10 cellular contexts compared by ENCODE assay signal in the genomic region with DNA sequence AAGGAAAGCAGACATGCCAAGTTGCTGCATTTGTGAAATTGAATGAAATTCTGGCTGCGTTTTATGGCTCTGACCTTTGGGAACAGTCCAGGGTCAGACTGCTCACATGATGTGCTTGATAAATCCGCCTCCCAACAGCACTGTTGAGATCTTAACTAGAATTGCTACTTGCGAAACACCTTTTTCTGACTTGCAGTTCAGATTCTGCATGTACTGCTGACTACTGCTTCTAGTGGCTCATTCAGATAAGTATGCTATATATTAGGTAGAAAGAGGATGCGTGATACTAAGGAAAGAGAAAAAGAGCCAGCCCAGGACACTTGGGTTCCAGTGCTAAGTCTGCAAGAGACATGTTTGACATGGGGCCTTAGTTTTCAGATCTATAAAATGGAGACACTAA.
DNase-seq lines count a peak whose midpoint lies in the region; ATAC-seq, FAIRE-seq and TF ChIP-seq lines count a peak whose summit lies in the region.
"Had no signal": no experiment of that assay in that cellular context is flagged by ENCODE, and none has a peak within 500 bp of the region (broad histone marks: within the 10 kb centered on the region; RNA-seq: fewer than 3 reads in every experiment).

No MANE protein-coding gene starts in this region.

- H3K4me2 ChIP-seq in astrocyte (ENCODE audit: low read length) = no peak overlapping the region

- H3K79me2 ChIP-seq in astrocyte (ENCODE audit: insufficient read depth, low read length) = peaks cover 90% of the 10 kb centered on the region

- H4K20me1 ChIP-seq in astrocyte (ENCODE audit: insufficient read depth, low read length) = peaks cover 31% of the 10 kb centered on the region

- H3K9me3 ChIP-seq in astrocyte (ENCODE audit: insufficient read depth, low read depth, low read length) (no peaks in the 10 kb centered on the region), kidney (ENCODE audit: control insufficient read depth in 1 of 2, low read length in 2 of 2) (no peaks in the 10 kb centered on the region), subcutaneous abdominal adipose tissue (ENCODE audit: control insufficient read depth in 5 of 5, low read length in 5 of 5) (no peaks in the 10 kb centered on the region)

- TF ChIP-seq CTCF in astrocyte (IDR thresholded peaks at IDR 0.05; ENCODE audit: insufficient read depth, low read depth, low read length) (peak; percentile 7), kidney (IDR thresholded peaks at IDR 0.05; ENCODE audit: borderline replicate concordance, extremely low read depth, insufficient read depth) (no peak)

- no peak for ATAC-seq in activated CD4-positive, alpha-beta T cell treated with anti-CD3 and anti-CD28 coated beads for 36 hours
- no peak for ATAC-seq in GM18517 (IDR thresholded peaks at IDR 0.05; ENCODE audit: unreplicated experiment)

- H3K4me1 ChIP-seq in astrocyte (ENCODE audit: insufficient read depth, low read length) (peaks cover 44% of the 10 kb centered on the region), kidney (ENCODE audit: control insufficient read depth in 1 of 2, insufficient read depth in 1 of 2, low read depth in 1 of 2, low read length in 2 of 2) (peaks cover 5 to 20% of the 10 kb centered on the region in 2 donors), subcutaneous abdominal adipose tissue (ENCODE audit: control insufficient read depth in 5 of 5, insufficient read depth in 5 of 5, low read length in 5 of 5) (peaks cover 8 to 32% (median 19%) of the 10 kb centered on the region in 5 donors)

- CTCF ChIA-PET in activated CD4-positive, alpha-beta T cell treated with anti-CD3 and anti-CD28 coated beads for 36 hours (lab: Charles Lee) = interaction anchor here (0.8 to 4.7 kb wide), 9 partner anchors 12 to 544 kb away, joined by 3 to 58 read pairs (median 5); no protein-coding TSS in a partner anchor

- no peaks in the 10 kb centered on the region for H3K36me3 ChIP-seq in astrocyte (ENCODE audit: insufficient read depth, low read length)
- no peaks in the 10 kb centered on the region for H3K36me3 ChIP-seq in kidney (ENCODE audit: control insufficient read depth in 1 of 2, insufficient read depth in 2 of 2, low read length in 2 of 2)
- H3K36me3 ChIP-seq in subcutaneous abdominal adipose tissue (ENCODE audit: control insufficient read depth in 5 of 5, insufficient read depth in 5 of 5, low read length in 5 of 5) = no peaks in the 10 kb centered on the region
- H3K36me3 ChIP-seq: WERI-Rb-1 had no signal

- H3K27me3 Mint-ChIP-seq in activated CD4-positive, alpha-beta T cell treated with anti-CD3 and anti-CD28 coated beads for 36 hours = no peaks in the 10 kb centered on the region
- no peaks in the 10 kb centered on the region for H3K27me3 Mint-ChIP-seq in astrocyte (ENCODE audit: low read depth, unreplicated experiment)

- peak overlapping the region; percentile 49 for H3K27ac Mint-ChIP-seq in activated CD4-positive, alpha-beta T cell treated with anti-CD3 and anti-CD28 coated beads for 36 hours
- H3K27ac Mint-ChIP-seq in astrocyte (ENCODE audit: unreplicated experiment) = peak overlapping the region; percentile 48

- DNase-seq in activated CD4-positive, alpha-beta T cell treated with anti-CD3 and anti-CD28 coated beads for 36 hours = no peak
- DNase-seq in activated CD4-positive, alpha-beta T cell treated with anti-CD3 and anti-CD28 coated beads, Interleukin-2, amount 50 U/mL, for 48 hours = no peak
- no peak for DNase-seq in astrocyte (ENCODE audit: low read depth)
- no peak for DNase-seq in kidney
- no peak for DNase-seq in central memory CD4-positive, alpha-beta T cell
- DNase-seq in SW 1271 (lab: John Stamatoyannopoulos, UW) = no peak
- DNase-seq: anterior cingulate cortex, WERI-Rb-1 had no signal

- intact Hi-C loops in activated CD4-positive, alpha-beta T cell treated with anti-CD3 and anti-CD28 coated beads for 36 hours (cut with DNase I, micrococcal nuclease) = loop anchor here in 1 of 2 experiments (5.0 to 10.0 kb wide), 2 partner anchors 219 to 296 kb away; no protein-coding TSS in a partner anchor
- intact Hi-C loops in kidney (cut with DNase I) = no loop called here

- H3K9ac ChIP-seq in astrocyte (ENCODE audit: low read length) (no peak overlapping the region), kidney (ENCODE audit: low read length in 2 of 2) (peak overlapping the region in 1 of 2 donors; percentile 47), subcutaneous abdominal adipose tissue (ENCODE audit: low read length in 5 of 5) (no peak overlapping the region)

- H3K27me3 ChIP-seq in astrocyte (ENCODE audit: insufficient read depth, low read length) = no peaks in the 10 kb centered on the region
- no peaks in the 10 kb centered on the region for H3K27me3 ChIP-seq in subcutaneous abdominal adipose tissue (ENCODE audit: control insufficient read depth in 5 of 5, insufficient read depth in 4 of 5, low read length in 5 of 5)

- H3K9me3 Mint-ChIP-seq in activated CD4-positive, alpha-beta T cell treated with anti-CD3 and anti-CD28 coated beads for 36 hours (ENCODE audit: low read depth) = no peaks in the 10 kb centered on the region
- no peaks in the 10 kb centered on the region for H3K9me3 Mint-ChIP-seq in astrocyte (ENCODE audit: unreplicated experiment)

- POLR2A ChIA-PET in activated CD4-positive, alpha-beta T cell treated with anti-CD3 and anti-CD28 coated beads for 36 hours (lab: Charles Lee) = interaction anchor here (1.5 to 2.4 kb wide), 2 partner anchors 15 to 56 kb away, joined by 11 to 23 read pairs; no protein-coding TSS in a partner anchor

- peaks cover 11% of the 10 kb centered on the region for H3K36me3 Mint-ChIP-seq in activated CD4-positive, alpha-beta T cell treated with anti-CD3 and anti-CD28 coated beads for 36 hours (ENCODE audit: low read depth)
- peaks cover 13% of the 10 kb centered on the region for H3K36me3 Mint-ChIP-seq in astrocyte (ENCODE audit: low read depth, unreplicated experiment)

- H3K4me3 ChIP-seq in astrocyte (ENCODE audit: insufficient read depth, low read depth, low read length) (no peak overlapping the region), kidney (ENCODE audit: low read length in 2 of 2) (no peak overlapping the region), subcutaneous abdominal adipose tissue (ENCODE audit: low read depth in 1 of 5, low read length in 5 of 5) (no peak overlapping the region)

- H3K27ac ChIP-seq in astrocyte (ENCODE audit: low read depth, low read length) (no peak overlapping the region), kidney (ENCODE audit: low read depth in 2 of 2, low read length in 2 of 2) (peak overlapping the region; percentile 8 to 26), subcutaneous abdominal adipose tissue (ENCODE audit: low read depth, low read length) (peak overlapping the region; percentile 64)
- H3K27ac ChIP-seq: WERI-Rb-1 had no signal

- H2AFZ ChIP-seq in astrocyte (ENCODE audit: low read depth, low read length) = no peak overlapping the region

- FAIRE-seq in astrocyte (lab: Jason Lieb, UNC) = no peak
- no peak for FAIRE-seq in kidney (lab: Jason Lieb, UNC)

- H3K4me3 Mint-ChIP-seq in activated CD4-positive, alpha-beta T cell treated with anti-CD3 and anti-CD28 coated beads for 36 hours = no peak overlapping the region
- no peak overlapping the region for H3K4me3 Mint-ChIP-seq in astrocyte (ENCODE audit: unreplicated experiment)

- H3K4me1 Mint-ChIP-seq in activated CD4-positive, alpha-beta T cell treated with anti-CD3 and anti-CD28 coated beads for 36 hours = peaks cover 59% of the 10 kb centered on the region
- peaks cover 60% of the 10 kb centered on the region for H3K4me1 Mint-ChIP-seq in astrocyte (ENCODE audit: low read depth, unreplicated experiment)
